15 cellular contexts compared by ENCODE assay signal in genomic region chrX:10512741-10513140, GRCh38.
DNase-seq lines count a peak whose midpoint lies in the region; TF ChIP-seq lines count a peak whose summit lies in the region.
"Had no signal": no experiment of that assay in that cellular context is flagged by ENCODE, and none has a peak within 500 bp of the region (broad histone marks: within the 10 kb centered on the region; RNA-seq: fewer than 3 reads in every experiment).

No MANE protein-coding gene starts in this region.

- no peaks in the 10 kb centered on the region for H4K20me1 ChIP-seq in osteoblast (ENCODE audit: insufficient read depth, low read length)
- H4K20me1 ChIP-seq: BLaER1 had no signal

- H3K27me3 ChIP-seq in skeletal muscle satellite cell (ENCODE audit: control insufficient read depth, insufficient read depth, low read length) (no peaks in the 10 kb centered on the region), osteoblast (ENCODE audit: insufficient read depth, low read length) (no peaks in the 10 kb centered on the region)

- H3K4me2 ChIP-seq in skeletal muscle satellite cell (ENCODE audit: low read length) (peak overlapping the region; percentile 14), osteoblast (ENCODE audit: insufficient read depth, low read length) (no peak overlapping the region)
- H3K4me2 ChIP-seq: BLaER1, GM23338 had no signal

- in situ Hi-C loops in SK-MEL-5 (cut with HindIII; ENCODE audit: low pct_unique_long_range_greater_than_20kb, low sequenced_read_pairs), result no loop called here

- no peaks in the 10 kb centered on the region for H3K36me3 Mint-ChIP-seq in activated T-helper 1 cell treated with anti-CD3 and anti-CD28 coated beads, Interleukin-12 subunit alpha, Interleukin-12 subunit beta, Interleukin-2, Interleukin-4 antibody, amounts not matched to agents 30 ng/mL and 10 ng/mL and 1 ng/mL, durations not matched to agents 14 hours and 24 hours and 36 hours (ENCODE audit: low read depth)
- H3K36me3 Mint-ChIP-seq: CD8-positive, alpha-beta memory T cell; IgD-negative memory B cell had no signal

- no peak overlapping the region for H3K4me3 Mint-ChIP-seq in activated T-helper 1 cell treated with anti-CD3 and anti-CD28 coated beads, Interleukin-12 subunit alpha, Interleukin-12 subunit beta, Interleukin-2, Interleukin-4 antibody, amounts not matched to agents 30 ng/mL and 10 ng/mL and 1 ng/mL, durations not matched to agents 14 hours and 24 hours and 36 hours
- H3K4me3 Mint-ChIP-seq: CD8-positive, alpha-beta memory T cell; GM23338; IgD-negative memory B cell had no signal

- H3K9me3 ChIP-seq in skeletal muscle satellite cell (replicated peaks; ENCODE audit: low read length) (no peaks in the 10 kb centered on the region), osteoblast (ENCODE audit: low read depth, low read length) (no peaks in the 10 kb centered on the region)
- H3K9me3 ChIP-seq: A549, BLaER1 had no signal

- no peaks in the 10 kb centered on the region for H3K4me1 Mint-ChIP-seq in activated T-helper 1 cell treated with anti-CD3 and anti-CD28 coated beads, Interleukin-12 subunit alpha, Interleukin-12 subunit beta, Interleukin-2, Interleukin-4 antibody, amounts not matched to agents 30 ng/mL and 10 ng/mL and 1 ng/mL, durations not matched to agents 14 hours and 24 hours and 36 hours (ENCODE audit: low read depth)
- H3K4me1 Mint-ChIP-seq: CD8-positive, alpha-beta memory T cell; IgD-negative memory B cell had no signal

- H3K9ac ChIP-seq in skeletal muscle satellite cell (ENCODE audit: low read depth, low read length), result no peak overlapping the region
- H3K9ac ChIP-seq: BLaER1 had no signal

- DNase-seq in COLO829 (ENCODE audit: low spot score), result peak; percentile 42
- peak; percentile 45 for DNase-seq in SK-MEL-5 (ENCODE audit: low read depth, low spot score)
- peak; percentile 17 for DNase-seq in epidermal melanocyte (ENCODE audit: insufficient read length, low spot score)
- no peak for DNase-seq in activated T-helper 1 cell treated with anti-CD3 and anti-CD28 coated beads, Interleukin-12 subunit alpha, Interleukin-12 subunit beta, Interleukin-2, Interleukin-4 antibody, amounts not matched to agents 30 ng/mL and 10 ng/mL and 1 ng/mL, durations not matched to agents 14 hours and 24 hours and 36 hours (ENCODE audit: low spot score)
- no peak for DNase-seq in osteoblast (ENCODE audit: insufficient read length, low spot score, missing footprints)
- DNase-seq in ureter (ENCODE audit: low spot score), result no peak
- DNase-seq: AML-193; CD8-positive, alpha-beta memory T cell; DMS53; H7 had no signal

- H3K27ac Mint-ChIP-seq in activated T-helper 1 cell treated with anti-CD3 and anti-CD28 coated beads, Interleukin-12 subunit alpha, Interleukin-12 subunit beta, Interleukin-2, Interleukin-4 antibody, amounts not matched to agents 30 ng/mL and 10 ng/mL and 1 ng/mL, durations not matched to agents 14 hours and 24 hours and 36 hours, result no peak overlapping the region
- H3K27ac Mint-ChIP-seq: CD8-positive, alpha-beta memory T cell; GM23338; IgD-negative memory B cell had no signal

- H2AFZ ChIP-seq in osteoblast (ENCODE audit: low read length), result no peak overlapping the region
- H2AFZ ChIP-seq: GM23338 had no signal

- intact Hi-C loops in activated T-helper 1 cell treated with anti-CD3 and anti-CD28 coated beads, Interleukin-12 subunit alpha, Interleukin-12 subunit beta, Interleukin-2, Interleukin-4 antibody, amounts not matched to agents 30 ng/mL and 10 ng/mL and 1 ng/mL, durations not matched to agents 14 hours and 24 hours and 36 hours (cut with micrococcal nuclease), result no loop called here

- TF ChIP-seq CTCF in osteoblast (IDR thresholded peaks at IDR 0.05; ENCODE audit: extremely low read depth, low read depth, low read length), result no peak

- no peaks in the 10 kb centered on the region for H3K27me3 Mint-ChIP-seq in activated T-helper 1 cell treated with anti-CD3 and anti-CD28 coated beads, Interleukin-12 subunit alpha, Interleukin-12 subunit beta, Interleukin-2, Interleukin-4 antibody, amounts not matched to agents 30 ng/mL and 10 ng/mL and 1 ng/mL, durations not matched to agents 14 hours and 24 hours and 36 hours (ENCODE audit: insufficient read depth)

- H3K79me2 ChIP-seq in osteoblast (ENCODE audit: insufficient read depth, low read length), result no peaks in the 10 kb centered on the region

- no peak overlapping the region for H3K4me3 ChIP-seq in skeletal muscle satellite cell (ENCODE audit: low read length)
- H3K4me3 ChIP-seq in osteoblast (ENCODE audit: insufficient read depth, low read length), result no peak overlapping the region
- H3K4me3 ChIP-seq: A549, BLaER1, GM23338 had no signal

- H3K9me3 Mint-ChIP-seq in activated T-helper 1 cell treated with anti-CD3 and anti-CD28 coated beads, Interleukin-12 subunit alpha, Interleukin-12 subunit beta, Interleukin-2, Interleukin-4 antibody, amounts not matched to agents 30 ng/mL and 10 ng/mL and 1 ng/mL, durations not matched to agents 14 hours and 24 hours and 36 hours, result no peaks in the 10 kb centered on the region
- H3K9me3 Mint-ChIP-seq: GM23338, IgD-negative memory B cell had no signal

- peaks cover 5% of the 10 kb centered on the region for H3K4me1 ChIP-seq in skeletal muscle satellite cell (ENCODE audit: control insufficient read depth, insufficient read depth, low read length)
- H3K4me1 ChIP-seq in osteoblast (ENCODE audit: insufficient read depth, low read length), result peaks cover 11% of the 10 kb centered on the region

- no peak overlapping the region for H3K27ac ChIP-seq in osteoblast (ENCODE audit: low read depth, low read length)
- H3K27ac ChIP-seq: BLaER1 had no signal

- no peaks in the 10 kb centered on the region for H3K36me3 ChIP-seq in skeletal muscle satellite cell (ENCODE audit: insufficient read depth, low read length)
- no peaks in the 10 kb centered on the region for H3K36me3 ChIP-seq in osteoblast (ENCODE audit: insufficient read depth, low read length)
- H3K36me3 ChIP-seq: BLaER1 had no signal

Comparison
In these comparisons a context has a peak if more than half of its experiments do, and no peak if none do; other contexts are left out.
1. DNase-seq: peak in COLO829 (single experiment), SK-MEL-5 (single experiment) and epidermal melanocyte (single experiment); none in activated T-helper 1 cell treated with anti-CD3 and anti-CD28 coated beads, Interleukin-12 subunit alpha, Interleukin-12 subunit beta, Interleukin-2, Interleukin-4 antibody, amounts not matched to agents 30 ng/mL and 10 ng/mL and 1 ng/mL, durations not matched to agents 14 hours and 24 hours and 36 hours (single experiment), osteoblast (single experiment) and ureter (single experiment).